Comparison of ENCODE assay signal across 8 cellular contexts in genomic region chrX:70434352-70434866, GRCh38. TPM values are rescaled to one million over a fixed set of nuclear protein-coding genes. Genes with fewer than 3 reads are reported as not detected.
A peak's percentile ranks its signal among the peaks of the same experiment; 100 is the strongest.
DNase-seq lines count a peak whose midpoint lies in the region; ATAC-seq, FAIRE-seq and TF ChIP-seq lines count a peak whose summit lies in the region.

No MANE protein-coding gene starts in this region.

- TF ChIP-seq POLR2A in GM12891 (IDR thresholded peaks at IDR 0.05; ENCODE audit: low read depth, low read length), result no peak

- no peaks in the 10 kb centered on the region for H3K36me3 Mint-ChIP-seq in T-helper 1 cell treated with Interleukin-12 subunit alpha and Interleukin-12 subunit beta and Interleukin-4 antibody, amounts not matched to agents 30 μg/mL and 1 μg/mL, for 36 hours (ENCODE audit: low read depth)

- no peak for FAIRE-seq in GM12891 (lab: Jason Lieb, UNC)

- peak overlapping the region; percentile 73 for H3K4me3 ChIP-seq in astrocyte of the cerebellum (ENCODE audit: low read depth, low read length)
- peak overlapping the region; percentile 72 for H3K4me3 ChIP-seq in hepatocyte

- WGBS in hepatocyte (ENCODE audit: low lambda C conversion rate, missing lambda C conversion rate), result 47% methylated on average over 18 of the region's 45 CpGs

- peak overlapping the region; percentile 81 for H3K4me2 ChIP-seq in hepatocyte

- no peaks in the 10 kb centered on the region for H3K36me3 ChIP-seq in hepatocyte (replicated peaks; ENCODE audit: insufficient read depth, low read depth)

- H3K27ac Mint-ChIP-seq in T-helper 1 cell treated with Interleukin-12 subunit alpha and Interleukin-12 subunit beta and Interleukin-4 antibody, amounts not matched to agents 30 μg/mL and 1 μg/mL, for 36 hours, result peak overlapping the region; percentile 86

- no peaks in the 10 kb centered on the region for H3K9me3 ChIP-seq in hepatocyte (ENCODE audit: low read depth)

- no peaks in the 10 kb centered on the region for H4K20me1 ChIP-seq in hepatocyte (ENCODE audit: insufficient read depth, poor library complexity, severe bottlenecking)

- peak overlapping the region; percentile 93 for H3K27ac ChIP-seq in hepatocyte

- no peaks in the 10 kb centered on the region for H3K4me1 ChIP-seq in hepatocyte (ENCODE audit: insufficient read depth)

- peaks cover 4% of the 10 kb centered on the region for H3K9me2 ChIP-seq in hepatocyte (replicated peaks; ENCODE audit: insufficient read depth)

- in situ Hi-C loops in astrocyte of the cerebellum (cut with HindIII; ENCODE audit: low sequenced_read_pairs), result no loop called here

- ATAC-seq in HG02798 (IDR thresholded peaks at IDR 0.05; ENCODE audit: poor library complexity, unreplicated experiment), result peak; percentile 74

- H3K27me3 Mint-ChIP-seq in T-helper 1 cell treated with Interleukin-12 subunit alpha and Interleukin-12 subunit beta and Interleukin-4 antibody, amounts not matched to agents 30 μg/mL and 1 μg/mL, for 36 hours (ENCODE audit: low read depth), result peaks cover 10% of the 10 kb centered on the region

- peak overlapping the region; percentile 87 for H3K4me3 Mint-ChIP-seq in T-helper 1 cell treated with Interleukin-12 subunit alpha and Interleukin-12 subunit beta and Interleukin-4 antibody, amounts not matched to agents 30 μg/mL and 1 μg/mL, for 36 hours

- TF ChIP-seq CTCF in astrocyte of the cerebellum (IDR thresholded peaks at IDR 0.05; ENCODE audit: low read depth, low read length, missing control alignments) (no peak), hepatocyte (IDR thresholded peaks at IDR 0.05; ENCODE audit: poor library complexity) (no peak)

- H3K79me2 ChIP-seq in hepatocyte, result no peaks in the 10 kb centered on the region

- peak overlapping the region; percentile 97 for H2AFZ ChIP-seq in hepatocyte

- DNase-seq in GM12891 (ENCODE audit: insufficient read length, low spot score) (peak; percentile 54), NCI-H146 (lab: John Stamatoyannopoulos, UW) (peak; percentile 93), astrocyte of the cerebellum (ENCODE audit: low read depth) (peak; percentile 39), hepatocyte (ENCODE audit: low spot score) (peak; percentile 89), putamen (ENCODE audit: low spot score) (peak; percentile 74), KG1 (lab: John Stamatoyannopoulos, UW) (no peak)

- H3K27me3 ChIP-seq in hepatocyte, result no peaks in the 10 kb centered on the region

- H3K9me3 Mint-ChIP-seq in T-helper 1 cell treated with Interleukin-12 subunit alpha and Interleukin-12 subunit beta and Interleukin-4 antibody, amounts not matched to agents 30 μg/mL and 1 μg/mL, for 36 hours, result no peaks in the 10 kb centered on the region

- H3K4me1 Mint-ChIP-seq in T-helper 1 cell treated with Interleukin-12 subunit alpha and Interleukin-12 subunit beta and Interleukin-4 antibody, amounts not matched to agents 30 μg/mL and 1 μg/mL, for 36 hours (ENCODE audit: low read depth), result peaks cover 24% of the 10 kb centered on the region

TF ChIP-seq in GM12891, 5 proteins besides CTCF, POLR2A, EP300 and RAD21:
- TF ChIP-seq POU2F2 (IDR thresholded peaks at IDR 0.05; ENCODE audit: low read depth, low read length) (no peak), SPI1 (IDR thresholded peaks at IDR 0.05; ENCODE audit: low read depth, low read length) (no peak), TAF1 (IDR thresholded peaks at IDR 0.05; ENCODE audit: low read depth, low read length) (no peak), PAX5 (IDR thresholded peaks at IDR 0.05; ENCODE audit: insufficient read depth, low read length, severe bottlenecking) (no peak), POLR2AphosphoS5 (IDR thresholded peaks at IDR 0.05; ENCODE audit: low read depth, low read length) (no peak)
TF ChIP-seq in GM12891: peak in this region for 0.

RNA-seq across cellular contexts. Expression of gene DLG3, which starts 10.2 kb away (rescaled TPM):
- polyA plus RNA-seq in GM12891 (2012; ENCODE audit: low read depth, missing spikeins), result 0.47 TPM
- total RNA-seq in hepatocyte, result 17.7 and 28.5 TPM in 2 replicates
- 9.6 and 13.5 TPM in 2 replicates for polyA plus RNA-seq in hepatocyte

RNA-seq across cellular contexts. Expression of gene GDPD2, which starts 11.3 kb away (rescaled TPM):
- polyA plus RNA-seq in GM12891 (2012; ENCODE audit: low read depth, missing spikeins), result not detected
- total RNA-seq in hepatocyte, result 1.6 TPM in 2 replicates
- 2.2 and 2.3 TPM in 2 replicates for polyA plus RNA-seq in hepatocyte
